Comparison of ENCODE assay signal across 8 cellular contexts in genomic region chr12:46386360-46386867, GRCh38. TPM values are rescaled to one million over a fixed set of nuclear protein-coding genes. Genes with fewer than 3 reads are reported as not detected.
DNase-seq lines count a peak whose midpoint lies in the region; ATAC-seq and TF ChIP-seq lines count a peak whose summit lies in the region.

No MANE protein-coding gene starts in this region.

- no peak for TF ChIP-seq CTCF in AG04449 (IDR thresholded peaks at IDR 0.05; ENCODE audit: insufficient read depth, low read length, missing control alignments)
- TF ChIP-seq CTCF in HFFc6 (IDR thresholded peaks at IDR 0.05) = no peak
- no peak for TF ChIP-seq CTCF in adrenal gland (IDR thresholded peaks at IDR 0.05)
- TF ChIP-seq CTCF in right lobe of liver (IDR thresholded peaks at IDR 0.05) = no peak

- peaks cover 4% of the 10 kb centered on the region for H3K27me3 Mint-ChIP-seq in HFFc6 (ENCODE audit: insufficient read depth)
- no peaks in the 10 kb centered on the region for H3K27me3 Mint-ChIP-seq in T-helper 2 cell treated with Interferon-gamma antibody and Interleukin-4, amounts not matched to agents 5 μg/mL and 100 μg/mL, for 36 hours (ENCODE audit: low read depth)

- peak overlapping the region; percentile 80 for H3K27ac Mint-ChIP-seq in HFFc6
- H3K27ac Mint-ChIP-seq in T-helper 2 cell treated with Interferon-gamma antibody and Interleukin-4, amounts not matched to agents 5 μg/mL and 100 μg/mL, for 36 hours = no peak overlapping the region

- intact Hi-C loops in adrenal gland (cut with DNase I) (loop anchor here in 1 of 2 donors (10.0 kb wide), 1 partner anchor 168 kb away; no protein-coding TSS in a partner anchor), right lobe of liver (cut with DNase I) (no loop called here), posterior vena cava (cut with DNase I) (loop anchor here in 1 of 2 donors (10.0 kb wide), 1 partner anchor 188 kb away; no protein-coding TSS in a partner anchor)

- 45 to 51% (median 49%) methylated on average over 3 of the region's 3 CpGs for WGBS in adrenal gland, 4 donors
- 24% methylated on average over 3 of the region's 3 CpGs for WGBS in right lobe of liver (ENCODE audit: insufficient coverage, low coverage, low lambda C conversion rate, missing lambda C conversion rate)

- H3K27me3 ChIP-seq in adrenal gland (no peaks in the 10 kb centered on the region), right lobe of liver (no peaks in the 10 kb centered on the region)

- no peaks in the 10 kb centered on the region for H3K36me3 ChIP-seq in adrenal gland (replicated peaks in 1 of 2)
- no peaks in the 10 kb centered on the region for H3K36me3 ChIP-seq in right lobe of liver

- peak; percentile 98 for DNase-seq in AG04449 (ENCODE audit: low read depth, low spot score)
- DNase-seq in HFFc6 = peak; percentile 93
- no peak for DNase-seq in adrenal gland
- no peak for DNase-seq in right lobe of liver
- no peak for DNase-seq in posterior vena cava (ENCODE audit: low spot score)
- no peak for DNase-seq in T-helper 2 cell treated with Interferon-gamma antibody and Interleukin-4, amounts not matched to agents 5 μg/mL and 100 μg/mL, for 36 hours (ENCODE audit: low spot score)
- no peak for DNase-seq in COLO829 (ENCODE audit: low spot score)

- POLR2A ChIA-PET in AG04449 (lab: Yijun Ruan, JAX) = interaction anchor here (0.7 to 3.3 kb wide), 7 partner anchors 15 to 385 kb away, joined by 3 to 32 read pairs (median 5); no protein-coding TSS in a partner anchor

- TF ChIP-seq POLR2A in adrenal gland (IDR thresholded peaks at IDR 0.05) (peak in 1 of 2 donors; percentile 16), right lobe of liver (IDR thresholded peaks at IDR 0.05) (peak; percentile 42)

- peaks cover 33 to 67% of the 10 kb centered on the region in 2 donors for H3K4me1 ChIP-seq in adrenal gland (replicated peaks in 1 of 2)
- peaks cover 0 to 55% (median 13%) of the 10 kb centered on the region in 4 donors for H3K4me1 ChIP-seq in right lobe of liver

- H3K4me3 Mint-ChIP-seq in HFFc6 = peak overlapping the region; percentile 30; the same call in 1 of the 2 replicates
- H3K4me3 Mint-ChIP-seq in T-helper 2 cell treated with Interferon-gamma antibody and Interleukin-4, amounts not matched to agents 5 μg/mL and 100 μg/mL, for 36 hours = no peak overlapping the region

- H3K4me3 ChIP-seq in AG04449 (ENCODE audit: low read depth, low read length) (no peak overlapping the region), adrenal gland (peak overlapping the region in 1 of 4 donors; percentile 8), right lobe of liver (no peak overlapping the region)

- peaks cover 25% of the 10 kb centered on the region for H3K36me3 Mint-ChIP-seq in HFFc6 (ENCODE audit: low read depth)
- H3K36me3 Mint-ChIP-seq in T-helper 2 cell treated with Interferon-gamma antibody and Interleukin-4, amounts not matched to agents 5 μg/mL and 100 μg/mL, for 36 hours (ENCODE audit: low read depth) = peaks cover 29% of the 10 kb centered on the region

- H3K9me3 ChIP-seq in adrenal gland (replicated peaks in 1 of 3) (no peaks in the 10 kb centered on the region), right lobe of liver (no peaks in the 10 kb centered on the region)

- ATAC-seq in right lobe of liver = peak in 2 of 4 donors; percentile 1
- ATAC-seq in GM18909 (IDR thresholded peaks at IDR 0.05; ENCODE audit: poor library complexity, unreplicated experiment) = no peak

- peaks cover 91% of the 10 kb centered on the region for H3K4me1 Mint-ChIP-seq in HFFc6 (ENCODE audit: low read depth)
- H3K4me1 Mint-ChIP-seq in T-helper 2 cell treated with Interferon-gamma antibody and Interleukin-4, amounts not matched to agents 5 μg/mL and 100 μg/mL, for 36 hours (ENCODE audit: low read depth) = peaks cover 57% of the 10 kb centered on the region

- CTCF ChIA-PET in AG04449 (lab: Yijun Ruan, JAX) = interaction anchor here (0.6 to 1.7 kb wide), 10 partner anchors 15 to 635 kb away, joined by 3 to 7 read pairs (median 3); no protein-coding TSS in a partner anchor

- H3K9me3 Mint-ChIP-seq in HFFc6 = no peaks in the 10 kb centered on the region
- H3K9me3 Mint-ChIP-seq in T-helper 2 cell treated with Interferon-gamma antibody and Interleukin-4, amounts not matched to agents 5 μg/mL and 100 μg/mL, for 36 hours = no peaks in the 10 kb centered on the region

- H3K27ac ChIP-seq in adrenal gland (peak overlapping the region in 3 of 5 donors; percentile 33 to 82 (median 58)), right lobe of liver (peak overlapping the region; percentile 99 to 100 (median 99))

RNA-seq across cellular contexts. Expression of gene SLC38A2, which starts 13.8 kb away (rescaled TPM):
- 1,000 to 10,000 TPM in 2 of 6 experiments, 100 to 1,000 TPM in 4; 787 to 1,148 (median 975) TPM for total RNA-seq in HFFc6 (2021; fragmentation: NEBNext Ultra II Directional; extraction: Animal tissue kit (Norgen Biotek cat#: 25700))
- total RNA-seq in adrenal gland = 100 to 1,000 TPM; 128 to 948 (median 375) TPM
- 100 to 1,000 TPM in 2 of 3 donors, 10 to 100 TPM in 1; 94.6 to 119 (median 108) TPM for polyA plus RNA-seq in adrenal gland
- total RNA-seq in right lobe of liver = 100 to 1,000 TPM in 5 of 6 experiments, 10 to 100 TPM in 1; 77.0 to 463 (median 290) TPM
- total RNA-seq in posterior vena cava = 100 to 1,000 TPM; 255 to 324 TPM

Comparison
In these comparisons a context has a peak if more than half of its experiments do, and no peak if none do; other contexts are left out.
1. DNase-seq: peak in AG04449 (single experiment) and HFFc6 (single experiment); none in adrenal gland (0 of 7), right lobe of liver (0 of 3), posterior vena cava (single experiment), T-helper 2 cell treated with Interferon-gamma antibody and Interleukin-4, amounts not matched to agents 5 μg/mL and 100 μg/mL, for 36 hours (single experiment) and COLO829 (single experiment).